In genomic region chr10:121270906-121271305, GRCh38 we compare ENCODE assay signal across 7 cellular contexts.
"Had no signal": no experiment of that assay in that cellular context is flagged by ENCODE, and none has a peak within 500 bp of the region (broad histone marks: within the 10 kb centered on the region; RNA-seq: fewer than 3 reads in every experiment).

No MANE protein-coding gene starts in this region.

- H3K4me3 ChIP-seq: GM12878 had no signal

- FAIRE-seq: G401.6, GM12878, GM12891, GM12892, GM18507, GM19239 had no signal

- ATAC-seq: GM12878 had no signal

- DNase-seq: GF-D8 had no signal
